Comparison of ENCODE assay signal across 9 cellular contexts in the genomic region with DNA sequence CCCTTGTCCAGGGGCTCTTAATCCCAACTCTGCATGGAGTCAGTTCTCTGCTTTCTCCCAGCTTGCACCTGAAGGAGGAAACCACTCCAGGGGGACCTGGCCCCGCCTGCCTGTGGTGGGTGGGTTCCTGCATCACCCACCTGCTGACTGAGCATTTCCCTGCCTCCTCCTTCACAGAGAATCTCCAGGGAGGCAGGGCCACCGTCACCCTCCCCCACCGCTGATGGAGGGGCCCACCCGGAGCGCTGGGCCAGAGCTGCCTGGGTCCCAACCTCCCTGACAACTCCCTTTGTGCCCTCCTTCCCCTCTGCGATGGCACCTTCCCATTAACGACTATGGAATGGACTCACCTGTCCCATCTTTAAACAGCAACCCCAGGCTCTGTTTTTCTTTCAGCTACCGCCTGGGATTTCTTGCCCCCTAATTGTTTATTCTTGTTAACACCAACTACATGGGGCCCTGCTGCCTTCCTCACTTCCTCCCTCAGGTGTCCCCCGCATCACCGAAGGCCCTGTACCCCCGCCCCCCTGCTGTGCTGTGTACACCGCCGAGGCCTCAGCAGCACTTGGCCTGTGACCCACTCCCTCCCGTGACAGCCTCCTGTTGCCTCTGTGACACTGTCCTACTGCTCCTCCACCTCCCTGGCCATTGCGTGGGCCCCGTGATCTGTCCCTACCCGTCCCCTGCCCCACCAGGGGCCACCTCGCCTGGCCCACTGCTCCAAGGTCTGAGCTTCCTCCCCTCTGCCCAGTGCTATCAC. TPM values are rescaled to one million over a fixed set of nuclear protein-coding genes. Genes with fewer than 3 reads are reported as not detected.
DNase-seq lines count a peak whose midpoint lies in the region; ATAC-seq, FAIRE-seq and TF ChIP-seq lines count a peak whose summit lies in the region.
"Had no signal": no experiment of that assay in that cellular context is flagged by ENCODE, and none has a peak within 500 bp of the region (broad histone marks: within the 10 kb centered on the region; RNA-seq: fewer than 3 reads in every experiment).

No MANE protein-coding gene starts in this region.

- intact Hi-C loops in CD4-positive, alpha-beta T cell (cut with DNase I, micrococcal nuclease): no loop called here
- intact Hi-C loops in natural killer cell (cut with micrococcal nuclease): no loop called here

- DNase-seq in CD4-positive, alpha-beta T cell: no peak
- DNase-seq in Jurkat, Clone E6-1 (ENCODE audit: low read depth, low spot score): no peak
- DNase-seq in choroid plexus epithelial cell (ENCODE audit: low read depth): no peak
- DNase-seq in natural killer cell: no peak
- DNase-seq in frontal cortex (ENCODE audit: low spot score in 2 of 2): no peak
- no peak for DNase-seq in NCI-H1694 treated with DMSO at 0.1 percent for 48 hours (lab: John Stamatoyannopoulos, UW)
- DNase-seq in activated CD8-positive, alpha-beta memory T cell treated with anti-CD3 and anti-CD28 coated beads for 24 hours: no peak
- no peak for DNase-seq in activated CD4-positive, alpha-beta T cell treated with anti-CD3 and anti-CD28 coated beads for 1 hour

- POLR2A ChIA-PET in CD4-positive, alpha-beta T cell (lab: Charles Lee): interaction anchor here (0.6 to 2.9 kb wide), 13 partner anchors 12 to 1038 kb away, joined by 3 to 9 read pairs (median 4); a partner anchor contains a TSS

- H3K27ac ChIP-seq in CD4-positive, alpha-beta T cell (ENCODE audit: low read depth, low read length): no peak overlapping the region

- H3K27ac Mint-ChIP-seq in CD4-positive, alpha-beta T cell: no peak overlapping the region
- H3K27ac Mint-ChIP-seq in natural killer cell: peak overlapping the region; percentile 79 to 95

- no peaks in the 10 kb centered on the region for H3K27me3 ChIP-seq in CD4-positive, alpha-beta T cell (ENCODE audit: control insufficient read depth, insufficient read depth, low read length)

- no peaks in the 10 kb centered on the region for H3K9me3 ChIP-seq in CD4-positive, alpha-beta T cell (ENCODE audit: control insufficient read depth, low read length)

- CTCF ChIA-PET in CD4-positive, alpha-beta T cell (lab: Charles Lee): interaction anchor here (0.9 kb wide), 2 partner anchors 38 to 119 kb away, joined by 3 read pairs; a partner anchor contains a TSS

- no peak for TF ChIP-seq CTCF in CD4-positive, alpha-beta T cell (IDR thresholded peaks at IDR 0.05)
- no peak for TF ChIP-seq CTCF in choroid plexus epithelial cell (conservative IDR thresholded peaks at IDR 0.05; ENCODE audit: low read depth, low read length)
- no peak for TF ChIP-seq CTCF in natural killer cell (IDR thresholded peaks at IDR 0.05)

- no peaks in the 10 kb centered on the region for H3K36me3 Mint-ChIP-seq in CD4-positive, alpha-beta T cell (ENCODE audit: low read depth)
- H3K36me3 Mint-ChIP-seq in natural killer cell: no peaks in the 10 kb centered on the region

- no peaks in the 10 kb centered on the region for H3K27me3 Mint-ChIP-seq in CD4-positive, alpha-beta T cell
- H3K27me3 Mint-ChIP-seq in natural killer cell (ENCODE audit: low read depth in 2 of 2): no peaks in the 10 kb centered on the region

- FAIRE-seq in frontal cortex (lab: Jason Lieb, UNC): no peak

- peaks cover 5% of the 10 kb centered on the region for H3K4me1 Mint-ChIP-seq in CD4-positive, alpha-beta T cell (ENCODE audit: low read depth)
- H3K4me1 Mint-ChIP-seq in natural killer cell: peaks cover 7 to 9% of the 10 kb centered on the region in 2 donors

- H3K9me3 Mint-ChIP-seq in CD4-positive, alpha-beta T cell: no peaks in the 10 kb centered on the region
- no peaks in the 10 kb centered on the region for H3K9me3 Mint-ChIP-seq in natural killer cell

- no peak for ATAC-seq in CD4-positive, alpha-beta T cell (ENCODE audit: poor library complexity)
- no peak for ATAC-seq in natural killer cell

- peak overlapping the region; percentile 71 for H3K4me3 ChIP-seq in Jurkat, Clone E6-1 (ENCODE audit: low read length)
- H3K4me3 ChIP-seq in choroid plexus epithelial cell (ENCODE audit: low read depth, low read length): peak overlapping the region; percentile 60

- H3K4me3 Mint-ChIP-seq in CD4-positive, alpha-beta T cell: peak overlapping the region; percentile 79
- peak overlapping the region; percentile 90 for H3K4me3 Mint-ChIP-seq in natural killer cell

RNA-seq across cellular contexts. Expression of a gene that starts 0.8 kb away (rescaled TPM):
- total RNA-seq in CD4-positive, alpha-beta T cell: under 1 TPM; 0.17 to 0.27 TPM
- polyA plus RNA-seq in Jurkat, Clone E6-1 (2012; ENCODE audit: insufficient read depth, insufficient read length): 51.3 TPM
- total RNA-seq in natural killer cell: 1 to 10 TPM in 1 of 3 donors, under 1 TPM in 2; 0.47 to 2.2 (median 0.55) TPM
- total RNA-seq in frontal cortex: 7.7 TPM

RNA-seq across cellular contexts. Expression of a gene that starts 12.0 kb away (rescaled TPM):
- not detected for total RNA-seq in CD4-positive, alpha-beta T cell
- 0.44 TPM for polyA plus RNA-seq in Jurkat, Clone E6-1 (2012; ENCODE audit: insufficient read depth, insufficient read length)
- not detected for total RNA-seq in natural killer cell
- total RNA-seq in frontal cortex: 3.3 TPM
- total RNA-seq: HT1080 had no signal

RNA-seq across cellular contexts. Expression of a gene that starts 15.9 kb away (rescaled TPM):
- total RNA-seq in CD4-positive, alpha-beta T cell: 1 to 10 TPM; 1.2 to 2.1 TPM
- 6.2 TPM for polyA plus RNA-seq in Jurkat, Clone E6-1 (2012; ENCODE audit: insufficient read depth, insufficient read length)
- total RNA-seq in natural killer cell (10 to 100 TPM in 2 of 3 donors, 1 to 10 TPM in 1; 7.2 to 13.0 (median 10.9) TPM), frontal cortex (24.5 TPM)

RNA-seq across cellular contexts. Expression of a gene that starts 29.8 kb away (rescaled TPM):
- total RNA-seq in CD4-positive, alpha-beta T cell: 1 to 10 TPM in 1 of 2 experiments, under 1 TPM in 1; 0.81 to 1.3 TPM
- 53.2 TPM for polyA plus RNA-seq in Jurkat, Clone E6-1 (2012; ENCODE audit: insufficient read depth, insufficient read length)
- total RNA-seq in natural killer cell (10 to 100 TPM in 1 of 3 donors, 1 to 10 TPM in 2; 7.5 to 14.2 (median 8.4) TPM), frontal cortex (12.6 TPM)

RNA-seq across cellular contexts. Expression of a gene that starts 54.7 kb away (rescaled TPM):
- 100 to 1,000 TPM; 224 to 234 TPM for total RNA-seq in CD4-positive, alpha-beta T cell
- 139 TPM for polyA plus RNA-seq in Jurkat, Clone E6-1 (2012; ENCODE audit: insufficient read depth, insufficient read length)
- total RNA-seq in natural killer cell (100 to 1,000 TPM; 183 to 242 (median 217) TPM), frontal cortex (10.6 TPM)
